8 cellular contexts compared by ENCODE assay signal in genomic region chrX:40104649-40105015, GRCh38. TPM values are rescaled to one million over a fixed set of nuclear protein-coding genes. Genes with fewer than 3 reads are reported as not detected.
DNase-seq lines count a peak whose midpoint lies in the region; ATAC-seq and TF ChIP-seq lines count a peak whose summit lies in the region.

No MANE protein-coding gene starts in this region.

- no peaks in the 10 kb centered on the region for H3K36me3 Mint-ChIP-seq in activated CD4-positive, alpha-beta T cell treated with anti-CD3 and anti-CD28 coated beads, Interleukin-2, amount 10 ng/mL, durations not matched to agents 24 days and 14 days (ENCODE audit: low read depth)
- no peaks in the 10 kb centered on the region for H3K36me3 Mint-ChIP-seq in activated CD4-positive, alpha-beta memory T cell treated with anti-CD3 and anti-CD28 coated beads for 36 hours

- no peaks in the 10 kb centered on the region for H3K9me3 Mint-ChIP-seq in activated CD4-positive, alpha-beta T cell treated with anti-CD3 and anti-CD28 coated beads, Interleukin-2, amount 10 ng/mL, durations not matched to agents 24 days and 14 days
- no peaks in the 10 kb centered on the region for H3K9me3 Mint-ChIP-seq in activated CD4-positive, alpha-beta memory T cell treated with anti-CD3 and anti-CD28 coated beads for 36 hours

- CTCF ChIA-PET in activated CD4-positive, alpha-beta memory T cell treated with anti-CD3 and anti-CD28 coated beads for 36 hours (lab: Charles Lee) = interaction anchor here (1.6 kb wide), 1 partner anchor 11 kb away, joined by 4 read pairs; no protein-coding TSS in a partner anchor

- H3K27me3 ChIP-seq in right atrium auricular region (peaks cover 0 to 28% of the 10 kb centered on the region in 2 donors), skeletal muscle tissue (ENCODE audit: control insufficient read depth in 3 of 3, insufficient read depth in 3 of 3, low read length in 3 of 3) (peaks cover 0 to 30% (median 0%) of the 10 kb centered on the region in 3 donors)

- H3K4me1 ChIP-seq in right atrium auricular region (peaks cover 4 to 61% of the 10 kb centered on the region in 2 donors), skeletal muscle tissue (ENCODE audit: control insufficient read depth in 3 of 3, insufficient read depth in 3 of 3, low read length in 3 of 3) (peaks cover 10 to 30% (median 21%) of the 10 kb centered on the region in 3 donors)

- peak overlapping the region in 2 of 3 donors; percentile 70 to 84 for H3K9ac ChIP-seq in skeletal muscle tissue (ENCODE audit: low read depth in 1 of 3, low read length in 3 of 3)

- POLR2A ChIA-PET in activated CD4-positive, alpha-beta memory T cell treated with anti-CD3 and anti-CD28 coated beads for 36 hours (lab: Charles Lee) = interaction anchor here (0.5 to 1.6 kb wide), 5 partner anchors 11 to 372 kb away, joined by 3 to 7 read pairs (median 4); no protein-coding TSS in a partner anchor

- peak overlapping the region; percentile 43 to 56 for H3K4me3 ChIP-seq in right atrium auricular region
- H3K4me3 ChIP-seq in skeletal muscle tissue (ENCODE audit: low read length in 3 of 3) = peak overlapping the region in 2 of 3 donors; percentile 58 to 65

- intact Hi-C loops in activated CD4-positive, alpha-beta T cell treated with anti-CD3 and anti-CD28 coated beads, Interleukin-2, amount 10 ng/mL, durations not matched to agents 24 days and 14 days (cut with micrococcal nuclease) = loop anchor here (10.0 kb wide), 2 partner anchors 160 to 540 kb away; partner anchors contain the start of gene CXorf38
- intact Hi-C loops in activated CD4-positive, alpha-beta memory T cell treated with anti-CD3 and anti-CD28 coated beads for 36 hours (cut with micrococcal nuclease) = no loop called here

- peak; percentile 70 for DNase-seq in activated CD4-positive, alpha-beta T cell treated with anti-CD3 and anti-CD28 coated beads, Interleukin-2, amount 10 ng/mL, durations not matched to agents 24 days and 14 days
- no peak for DNase-seq in activated CD4-positive, alpha-beta T cell treated with anti-CD3 and anti-CD28 coated beads for 1 hour
- DNase-seq in activated CD4-positive, alpha-beta memory T cell treated with anti-CD3 and anti-CD28 coated beads for 36 hours = peak; percentile 56
- DNase-seq in right atrium auricular region (ENCODE audit: low spot score) = no peak
- no peak for DNase-seq in SKM-1 treated with dmso at 0.1 percent for 144 hours (lab: John Stamatoyannopoulos, UW; ENCODE audit: unreplicated experiment)

- H3K4me1 Mint-ChIP-seq in activated CD4-positive, alpha-beta T cell treated with anti-CD3 and anti-CD28 coated beads, Interleukin-2, amount 10 ng/mL, durations not matched to agents 24 days and 14 days = peaks cover 9% of the 10 kb centered on the region
- peaks cover 14% of the 10 kb centered on the region for H3K4me1 Mint-ChIP-seq in activated CD4-positive, alpha-beta memory T cell treated with anti-CD3 and anti-CD28 coated beads for 36 hours (ENCODE audit: low read depth)

- H3K36me3 ChIP-seq in right atrium auricular region (no peaks in the 10 kb centered on the region), skeletal muscle tissue (ENCODE audit: control insufficient read depth in 3 of 3, insufficient read depth in 3 of 3, low read length in 3 of 3) (no peaks in the 10 kb centered on the region)

- TF ChIP-seq CTCF in right atrium auricular region (IDR thresholded peaks at IDR 0.05) = no peak

- no peak overlapping the region for H3K27ac Mint-ChIP-seq in activated CD4-positive, alpha-beta T cell treated with anti-CD3 and anti-CD28 coated beads, Interleukin-2, amount 10 ng/mL, durations not matched to agents 24 days and 14 days
- no peak overlapping the region for H3K27ac Mint-ChIP-seq in activated CD4-positive, alpha-beta memory T cell treated with anti-CD3 and anti-CD28 coated beads for 36 hours

- H3K4me3 Mint-ChIP-seq in activated CD4-positive, alpha-beta T cell treated with anti-CD3 and anti-CD28 coated beads, Interleukin-2, amount 10 ng/mL, durations not matched to agents 24 days and 14 days = peak overlapping the region; percentile 50
- H3K4me3 Mint-ChIP-seq in activated CD4-positive, alpha-beta memory T cell treated with anti-CD3 and anti-CD28 coated beads for 36 hours = peak overlapping the region; percentile 45

- H3K9me3 ChIP-seq in right atrium auricular region (no peaks in the 10 kb centered on the region), skeletal muscle tissue (ENCODE audit: control insufficient read depth in 3 of 3, low read length in 3 of 3) (no peaks in the 10 kb centered on the region)

- H3K27me3 Mint-ChIP-seq in activated CD4-positive, alpha-beta T cell treated with anti-CD3 and anti-CD28 coated beads, Interleukin-2, amount 10 ng/mL, durations not matched to agents 24 days and 14 days = no peaks in the 10 kb centered on the region
- no peaks in the 10 kb centered on the region for H3K27me3 Mint-ChIP-seq in activated CD4-positive, alpha-beta memory T cell treated with anti-CD3 and anti-CD28 coated beads for 36 hours

- peak; percentile 37 for ATAC-seq in HG03066 (IDR thresholded peaks at IDR 0.05; ENCODE audit: low read depth, unreplicated experiment)
- ATAC-seq in HG03469 (IDR thresholded peaks at IDR 0.05; ENCODE audit: unreplicated experiment) = no peak

- H3K27ac ChIP-seq in right atrium auricular region (peak overlapping the region; percentile 83 to 94), skeletal muscle tissue (ENCODE audit: low read depth, low read length) (peak overlapping the region; percentile 76)

RNA-seq across cellular contexts. Expression of gene BCOR, which starts 6.9 kb away (rescaled TPM):
- total RNA-seq in activated CD4-positive, alpha-beta T cell treated with anti-CD3 and anti-CD28 coated beads, Interleukin-2, amount 10 ng/mL, durations not matched to agents 24 days and 14 days = 61.0 and 64.5 TPM in 2 replicates
- 10 to 100 TPM; 33.7 to 35.0 TPM for total RNA-seq in activated CD4-positive, alpha-beta memory T cell treated with anti-CD3 and anti-CD28 coated beads for 36 hours
- total RNA-seq in right atrium auricular region (10 to 100 TPM; 24.3 to 37.1 TPM), skeletal muscle tissue (19.8 TPM)

Comparison
In these comparisons a context has a peak if more than half of its experiments do, and no peak if none do; other contexts are left out.
1. DNase-seq: peak in activated CD4-positive, alpha-beta T cell treated with anti-CD3 and anti-CD28 coated beads, Interleukin-2, amount 10 ng/mL, durations not matched to agents 24 days and 14 days (single experiment) and activated CD4-positive, alpha-beta memory T cell treated with anti-CD3 and anti-CD28 coated beads for 36 hours (single experiment); none in activated CD4-positive, alpha-beta T cell treated with anti-CD3 and anti-CD28 coated beads for 1 hour (single experiment), right atrium auricular region (single experiment) and SKM-1 treated with dmso at 0.1 percent for 144 hours (single experiment).